ENCODE assay signal across 28 cellular contexts in the genomic region with DNA sequence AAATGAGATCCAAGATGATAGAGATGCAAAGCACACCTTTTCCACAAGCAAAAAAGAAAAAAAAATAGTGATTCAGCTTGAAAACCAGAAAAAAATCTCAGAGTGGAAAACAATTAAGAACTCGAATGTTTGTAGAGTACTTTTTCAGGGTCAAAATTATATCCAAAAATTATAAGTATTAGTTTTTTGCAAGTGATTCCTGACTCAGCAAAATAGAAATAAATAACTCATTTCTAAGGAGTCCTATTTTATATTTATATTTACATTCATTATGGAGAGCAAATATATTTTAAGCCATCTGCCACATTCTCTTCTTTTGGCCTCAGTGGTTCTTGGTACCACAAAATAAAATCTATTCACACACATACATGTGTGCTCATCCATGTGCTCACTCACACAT.
"Had no signal": no experiment of that assay in that cellular context is flagged by ENCODE, and none has a peak within 500 bp of the region (broad histone marks: within the 10 kb centered on the region; RNA-seq: fewer than 3 reads in every experiment).

No MANE protein-coding gene starts in this region.

- H3K4me1 ChIP-seq: neural progenitor cell, parathyroid adenoma, psoas muscle, spleen, suprapubic skin, testis, tibial artery, transverse colon, upper lobe of right lung, uterus had no signal

- H3K36me3 ChIP-seq: neural progenitor cell, ovary, spleen, suprapubic skin, tibial artery, transverse colon, upper lobe of right lung, uterus had no signal

- H2AFZ ChIP-seq: neural progenitor cell, parathyroid adenoma had no signal

- DNase-seq: natural killer cell; occipital lobe; ovary; posterior cingulate gyrus; psoas muscle; right cardiac atrium; spleen; stimulated activated CD4-positive, alpha-beta T cell treated with anti-CD3 and anti-CD28 coated beads, Interleukin-12 subunit alpha, Interleukin-12 subunit beta, amount 100 ng/mL, for 4 hours; stimulated activated CD4-positive, alpha-beta T cell treated with anti-CD3 and anti-CD28 coated beads, Interleukin-1b, Interleukin-23, amount 100 ng/mL, for 48 hours; stimulated activated CD4-positive, alpha-beta T cell treated with anti-CD3 and anti-CD28 coated beads, Interleukin-4, amount 100 ng/mL, for 1 hour; stimulated activated CD4-positive, alpha-beta T cell treated with anti-CD3 and anti-CD28 coated beads, Interleukin-4, amount 100 ng/mL, for 4 hours; stimulated activated CD8-positive, alpha-beta memory T cell treated with anti-CD3 and anti-CD28 coated beads, Interleukin-4, amount 100 ng/mL, for 48 hours; stimulated activated naive CD4-positive, alpha-beta T cell; stimulated activated naive CD8-positive, alpha-beta T cell treated with anti-CD3 and anti-CD28 coated beads, Interleukin-15, amount 100 ng/mL, for 72 hours; stimulated activated naive CD8-positive, alpha-beta T cell treated with anti-CD3 and anti-CD28 coated beads, Interleukin-15, Interleukin-2, amounts not matched to agents 100 U/mL and 50 U/mL, for 24 hours; substantia nigra; testis; tibial artery; transverse colon; upper lobe of right lung; uterus had no signal

- H3K9me3 ChIP-seq: ovary, psoas muscle, spleen, suprapubic skin, testis, tibial artery, transverse colon, upper lobe of right lung, uterus had no signal

- H3K79me2 ChIP-seq: parathyroid adenoma had no signal

- H3K27ac ChIP-seq: neural progenitor cell, ovary, parathyroid adenoma, psoas muscle, skin epidermis, spleen, suprapubic skin, testis, tibial artery, transverse colon, upper lobe of right lung, uterus had no signal

- H3K4me2 ChIP-seq: neural progenitor cell, smooth muscle cell had no signal

- ATAC-seq: natural killer cell; psoas muscle; right cardiac atrium; sciatic nerve; stimulated activated memory B cell treated with anti-CD40 and anti-IgM and Interleukin-4, amounts not matched to agents 10 μg/mL and 1 μg/mL and 100 μg/mL, for 72 hours; stimulated activated naive CD8-positive, alpha-beta T cell treated with anti-CD3 and anti-CD28 coated beads, Interleukin-15, amount 100 ng/mL, for 72 hours; stimulated activated naive CD8-positive, alpha-beta T cell treated with anti-CD3 and anti-CD28 coated beads, Interleukin-15, Interleukin-2, amounts not matched to agents 100 U/mL and 50 U/mL, for 24 hours; upper lobe of right lung had no signal

- H3K9ac ChIP-seq: neural progenitor cell, parathyroid adenoma had no signal

- H3K4me3 ChIP-seq: neural progenitor cell, ovary, psoas muscle, skin epidermis, smooth muscle cell, spleen, suprapubic skin, testis, tibial artery, transverse colon, upper lobe of right lung, uterus had no signal

- H3K27me3 ChIP-seq: neural progenitor cell, ovary, spleen, suprapubic skin, testis, tibial artery, transverse colon, upper lobe of right lung, uterus had no signal
